22 cellular contexts compared by ENCODE assay signal in genomic region chr19:31226536-31226935, GRCh38.
"Had no signal": no experiment of that assay in that cellular context is flagged by ENCODE, and none has a peak within 500 bp of the region (broad histone marks: within the 10 kb centered on the region; RNA-seq: fewer than 3 reads in every experiment).

No MANE protein-coding gene starts in this region.

- DNase-seq: cortex of kidney; dorsolateral prefrontal cortex; effector CD8-positive, alpha-beta T cell; gastrocnemius medialis; heart right ventricle; islet precursor cell; mammary epithelial cell; naive thymus-derived CD4-positive, alpha-beta T cell; psoas muscle; retina; right lobe of liver; spleen; stimulated activated CD4-positive, alpha-beta T cell treated with anti-CD3 and anti-CD28 coated beads, Interleukin-15, amount 100 ng/mL, for 24 hours; stimulated activated CD4-positive, alpha-beta T cell treated with anti-CD3 and anti-CD28 coated beads, Interleukin-1b, Interleukin-23, amount 100 ng/mL, for 48 hours; stimulated activated CD4-positive, alpha-beta T cell treated with anti-CD3 and anti-CD28 coated beads, Interleukin-4, amount 100 ng/mL, for 24 hours; tibial artery; upper lobe of right lung had no signal

- H3K4me1 ChIP-seq: psoas muscle, right lobe of liver, spleen, tibial artery, upper lobe of right lung, vagina had no signal

- H3K36me3 ChIP-seq: gastrocnemius medialis, heart right ventricle, neutrophil, right lobe of liver, spleen, tibial artery, upper lobe of right lung, vagina had no signal

- ATAC-seq: esophagus mucosa; gastrocnemius medialis; heart right ventricle; left lobe of liver; naive thymus-derived CD4-positive, alpha-beta T cell; psoas muscle; right lobe of liver; stimulated activated memory B cell treated with anti-CD40 and anti-IgM and Interleukin-4, amounts not matched to agents 10 μg/mL and 1 μg/mL and 100 μg/mL, for 72 hours; upper lobe of right lung had no signal

- H3K27ac ChIP-seq: dorsolateral prefrontal cortex, gastrocnemius medialis, heart right ventricle, neutrophil, psoas muscle, right lobe of liver, spleen, tibial artery, upper lobe of right lung, vagina had no signal

- H3K27me3 ChIP-seq: dorsolateral prefrontal cortex, gastrocnemius medialis, heart right ventricle, right lobe of liver, spleen, tibial artery, upper lobe of right lung, vagina had no signal

- H3K9me3 ChIP-seq: gastrocnemius medialis, heart right ventricle, neutrophil, psoas muscle, right lobe of liver, spleen, tibial artery, upper lobe of right lung, vagina had no signal

- H3K4me3 ChIP-seq: dorsolateral prefrontal cortex, gastrocnemius medialis, heart right ventricle, psoas muscle, right lobe of liver, spleen, tibial artery, upper lobe of right lung, vagina had no signal
